8 cellular contexts compared by ENCODE assay signal in the genomic region with DNA sequence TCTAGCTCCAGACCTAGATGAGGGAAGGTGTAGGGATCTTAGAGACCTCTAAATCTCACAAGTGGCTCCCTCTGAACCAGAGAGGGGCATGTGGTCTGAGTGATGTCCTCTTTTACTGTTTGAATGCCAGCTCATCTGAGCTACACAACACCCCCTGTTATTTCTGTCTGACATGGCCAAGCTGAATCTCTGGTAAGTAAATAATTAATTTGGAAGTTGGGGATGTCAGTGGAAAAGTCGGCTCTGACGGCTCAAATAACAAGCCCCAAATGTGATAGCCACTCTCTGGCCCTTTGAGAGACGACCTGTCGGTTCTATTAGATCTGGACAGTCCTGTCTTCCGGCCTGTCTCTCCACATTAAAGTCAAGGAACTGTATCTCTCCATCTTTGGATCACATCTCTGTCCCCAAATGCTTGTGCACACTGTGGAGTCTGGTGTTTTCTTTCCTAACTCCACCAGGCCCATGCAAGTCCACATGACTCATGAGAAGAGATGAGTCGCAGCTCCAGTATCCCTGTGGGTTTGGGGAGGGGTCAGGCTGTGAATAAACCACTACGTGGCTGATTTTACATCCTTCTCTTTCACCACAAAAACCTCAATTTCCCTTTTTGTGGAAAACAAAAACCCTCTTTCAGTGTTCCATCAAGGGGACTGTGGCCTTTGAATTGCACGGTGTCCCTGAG. TPM values are rescaled to one million over a fixed set of nuclear protein-coding genes. Genes with fewer than 3 reads are reported as not detected.
A peak's percentile ranks its signal among the peaks of the same experiment; 100 is the strongest.
DNase-seq lines count a peak whose midpoint lies in the region; ATAC-seq and TF ChIP-seq lines count a peak whose summit lies in the region.

No MANE protein-coding gene starts in this region.

- WGBS in right cardiac atrium, result 86% methylated on average over 8 of the region's 8 CpGs

- POLR2A ChIA-PET in activated CD4-positive, alpha-beta memory T cell treated with anti-CD3 and anti-CD28 coated beads for 36 hours (lab: Charles Lee), result interaction anchor here (1.1 to 1.9 kb wide), 2 partner anchors 26 to 154 kb away, joined by 3 to 8 read pairs; no protein-coding TSS in a partner anchor

- peak; percentile 49 to 75 for ATAC-seq in right cardiac atrium
- ATAC-seq in thoracic aorta (ENCODE audit: insufficient number of reproducible peaks, low FRiP score, low read depth), result no peak
- ATAC-seq in HG02759 (IDR thresholded peaks at IDR 0.05; ENCODE audit: unreplicated experiment), result no peak
- ATAC-seq in effector memory CD8-positive, alpha-beta T cell (replicated peaks), result no peak

- CTCF ChIA-PET in activated CD4-positive, alpha-beta memory T cell treated with anti-CD3 and anti-CD28 coated beads for 36 hours (lab: Charles Lee), result interaction anchor here (1.2 to 1.7 kb wide), 2 partner anchors 27 to 480 kb away, joined by 3 to 4 read pairs; no protein-coding TSS in a partner anchor

- H3K27me3 Mint-ChIP-seq in activated CD4-positive, alpha-beta memory T cell treated with anti-CD3 and anti-CD28 coated beads for 36 hours, result peaks cover 4% of the 10 kb centered on the region
- H3K27me3 Mint-ChIP-seq in effector memory CD8-positive, alpha-beta T cell, result no peaks in the 10 kb centered on the region

- H3K27ac ChIP-seq in right cardiac atrium (ENCODE audit: low read length), result no peak overlapping the region
- no peak overlapping the region for H3K27ac ChIP-seq in left ventricle myocardium inferior (replicated peaks)
- no peak overlapping the region for H3K27ac ChIP-seq in thoracic aorta
- H3K27ac ChIP-seq in Peyer's patch, result no peak overlapping the region

- H3K9me3 Mint-ChIP-seq in activated CD4-positive, alpha-beta memory T cell treated with anti-CD3 and anti-CD28 coated beads for 36 hours, result no peaks in the 10 kb centered on the region
- no peaks in the 10 kb centered on the region for H3K9me3 Mint-ChIP-seq in effector memory CD8-positive, alpha-beta T cell

- H3K36me3 Mint-ChIP-seq in activated CD4-positive, alpha-beta memory T cell treated with anti-CD3 and anti-CD28 coated beads for 36 hours, result peaks cover 5% of the 10 kb centered on the region
- H3K36me3 Mint-ChIP-seq in effector memory CD8-positive, alpha-beta T cell (ENCODE audit: insufficient read depth), result no peaks in the 10 kb centered on the region

- no peaks in the 10 kb centered on the region for H3K9me3 ChIP-seq in right cardiac atrium (ENCODE audit: control insufficient read depth, low read length)
- H3K9me3 ChIP-seq in left ventricle myocardium inferior (replicated peaks), result no peaks in the 10 kb centered on the region
- no peaks in the 10 kb centered on the region for H3K9me3 ChIP-seq in thoracic aorta
- H3K9me3 ChIP-seq in Peyer's patch, result no peaks in the 10 kb centered on the region

- intact Hi-C loops in right cardiac atrium (cut with DNase I), result no loop called here
- intact Hi-C loops in left ventricle myocardium inferior (cut with micrococcal nuclease), result no loop called here
- intact Hi-C loops in activated CD4-positive, alpha-beta memory T cell treated with anti-CD3 and anti-CD28 coated beads for 36 hours (cut with micrococcal nuclease), result loop anchor here (2.0 kb wide), 1 partner anchor 16 kb away; no protein-coding TSS in a partner anchor

- peaks cover 38% of the 10 kb centered on the region for H3K4me1 Mint-ChIP-seq in activated CD4-positive, alpha-beta memory T cell treated with anti-CD3 and anti-CD28 coated beads for 36 hours (ENCODE audit: low read depth)
- H3K4me1 Mint-ChIP-seq in effector memory CD8-positive, alpha-beta T cell (ENCODE audit: low read depth in 2 of 2), result peaks cover 39 to 50% of the 10 kb centered on the region in 2 donors

- TF ChIP-seq POLR2A in Peyer's patch (IDR thresholded peaks at IDR 0.05), result no peak

- TF ChIP-seq CTCF in left ventricle myocardium inferior (IDR thresholded peaks at IDR 0.05; ENCODE audit: borderline replicate concordance) (no peak), thoracic aorta (IDR thresholded peaks at IDR 0.05) (no peak), Peyer's patch (IDR thresholded peaks at IDR 0.05) (no peak)

- H3K4me1 ChIP-seq in right cardiac atrium (ENCODE audit: control insufficient read depth, insufficient read depth, low read length) (peaks cover 2% of the 10 kb centered on the region), left ventricle myocardium inferior (peaks cover 7% of the 10 kb centered on the region), thoracic aorta (ENCODE audit: control insufficient read depth in 1 of 2, low read depth in 2 of 2) (peaks cover 7 to 13% of the 10 kb centered on the region in 2 donors), Peyer's patch (peaks cover 0 to 33% (median 16%) of the 10 kb centered on the region in 4 donors)

- DNase-seq in right cardiac atrium, result peak in 1 of 3 donors; percentile 38
- no peak for DNase-seq in left ventricle myocardium inferior
- DNase-seq in activated CD4-positive, alpha-beta memory T cell treated with anti-CD3 and anti-CD28 coated beads for 36 hours, result peak; percentile 54
- DNase-seq in kidney glomerular epithelial cell (lab: John Stamatoyannopoulos, UW), result peak; percentile 86
- peak; percentile 33 for DNase-seq in thoracic aorta (ENCODE audit: low spot score)
- DNase-seq in effector memory CD8-positive, alpha-beta T cell, result no peak
- DNase-seq in Peyer's patch, result no peak

- H3K4me3 Mint-ChIP-seq in activated CD4-positive, alpha-beta memory T cell treated with anti-CD3 and anti-CD28 coated beads for 36 hours, result no peak overlapping the region
- H3K4me3 Mint-ChIP-seq in effector memory CD8-positive, alpha-beta T cell, result peak overlapping the region in 1 of 2 donors; percentile 9

- H3K27ac Mint-ChIP-seq in activated CD4-positive, alpha-beta memory T cell treated with anti-CD3 and anti-CD28 coated beads for 36 hours, result no peak overlapping the region
- peak overlapping the region in 1 of 2 donors; percentile 44 for H3K27ac Mint-ChIP-seq in effector memory CD8-positive, alpha-beta T cell

- H3K4me3 ChIP-seq in right cardiac atrium (ENCODE audit: low read length) (no peak overlapping the region), left ventricle myocardium inferior (no peak overlapping the region), thoracic aorta (no peak overlapping the region), Peyer's patch (no peak overlapping the region)

- H3K27me3 ChIP-seq in right cardiac atrium (ENCODE audit: control insufficient read depth, insufficient read depth) (no peaks in the 10 kb centered on the region), left ventricle myocardium inferior (ENCODE audit: low read depth) (no peaks in the 10 kb centered on the region), thoracic aorta (replicated peaks; ENCODE audit: insufficient read depth) (no peaks in the 10 kb centered on the region), Peyer's patch (no peaks in the 10 kb centered on the region)

- H3K36me3 ChIP-seq in left ventricle myocardium inferior, result no peaks in the 10 kb centered on the region
- H3K36me3 ChIP-seq in thoracic aorta, result no peaks in the 10 kb centered on the region
- H3K36me3 ChIP-seq in Peyer's patch, result no peaks in the 10 kb centered on the region

RNA-seq across cellular contexts. Expression of gene SETBP1, which starts 52.5 kb away (rescaled TPM):
- total RNA-seq in right cardiac atrium, result 10 to 100 TPM; 16.4 to 24.1 (median 19.8) TPM
- 2.0 TPM for polyA plus RNA-seq in right cardiac atrium
- 10.3 TPM for total RNA-seq in left ventricle myocardium inferior
- total RNA-seq in activated CD4-positive, alpha-beta memory T cell treated with anti-CD3 and anti-CD28 coated beads for 36 hours, result 1 to 10 TPM; 6.4 to 6.7 TPM
- 10 to 100 TPM; 39.3 to 50.2 TPM for total RNA-seq in thoracic aorta
- 10 to 100 TPM in 3 of 4 donors, 1 to 10 TPM in 1; 3.3 to 86.6 (median 16.3) TPM for total RNA-seq in Peyer's patch

Comparison
In these comparisons a context has a peak if more than half of its experiments do, and no peak if none do; other contexts are left out.
1. ATAC-seq: peak in right cardiac atrium (2 of 2); none in thoracic aorta (single experiment), HG02759 (single experiment) and effector memory CD8-positive, alpha-beta T cell (single experiment).
2. DNase-seq: peak in activated CD4-positive, alpha-beta memory T cell treated with anti-CD3 and anti-CD28 coated beads for 36 hours (single experiment), kidney glomerular epithelial cell (single experiment) and thoracic aorta (single experiment); none in left ventricle myocardium inferior (single experiment), effector memory CD8-positive, alpha-beta T cell (0 of 3) and Peyer's patch (0 of 3).